ENCODE assay signal across 21 cellular contexts in genomic region chr3:87509401-87509800, GRCh38.
"Had no signal": no experiment of that assay in that cellular context is flagged by ENCODE, and none has a peak within 500 bp of the region (broad histone marks: within the 10 kb centered on the region; RNA-seq: fewer than 3 reads in every experiment).

No MANE protein-coding gene starts in this region.

- H3K27ac ChIP-seq: ascending aorta, epithelial cell of prostate, left ventricle myocardium inferior, spleen, VCaP had no signal

- H3K4me3 ChIP-seq: ascending aorta, left ventricle myocardium inferior, spleen had no signal

- H3K9me3 ChIP-seq: ascending aorta, left ventricle myocardium inferior, spleen had no signal

- H3K27ac Mint-ChIP-seq: activated CD8-positive, alpha-beta memory T cell treated with anti-CD3 and anti-CD28 coated beads, Interleukin-2, amount 10 ng/mL, durations not matched to agents 7 days and 5 days; activated naive CD4-positive, alpha-beta T cell treated with anti-CD3 and anti-CD28 coated beads, Interleukin-2, amount 10 ng/mL, durations not matched to agents 7 days and 5 days; activated T-helper 2 cell treated with anti-CD3 and anti-CD28 coated beads, Interferon-gamma antibody, Interleukin-2, Interleukin-4, amounts not matched to agents 10 μg/mL and 5 μg/mL and 100 μg/mL, durations not matched to agents 14 hours and 24 hours and 36 hours; dendritic cell treated with granulocyte-macrophage colony-stimulating factor and Interleukin-4, amounts not matched to agents 40 ng/mL and 50 ng/mL, for 4 days; memory B cell; nephron; stimulated activated naive CD8-positive, alpha-beta T cell treated with anti-CD3 and anti-CD28 coated beads, Interleukin-15, amount 100 ng/mL, for 72 hours had no signal

- H3K4me1 ChIP-seq: ascending aorta, left ventricle myocardium inferior, spleen had no signal

- H3K4me1 Mint-ChIP-seq: activated CD8-positive, alpha-beta memory T cell treated with anti-CD3 and anti-CD28 coated beads, Interleukin-2, amount 10 ng/mL, durations not matched to agents 7 days and 5 days; activated naive CD4-positive, alpha-beta T cell treated with anti-CD3 and anti-CD28 coated beads, Interleukin-2, amount 10 ng/mL, durations not matched to agents 7 days and 5 days; memory B cell; stimulated activated naive CD8-positive, alpha-beta T cell treated with anti-CD3 and anti-CD28 coated beads, Interleukin-15, amount 100 ng/mL, for 72 hours had no signal

- FAIRE-seq: bronchial epithelial cell, kidney, urothelium cell line had no signal

- H3K9me3 Mint-ChIP-seq: activated naive CD4-positive, alpha-beta T cell treated with anti-CD3 and anti-CD28 coated beads, Interleukin-2, amount 10 ng/mL, durations not matched to agents 7 days and 5 days; activated T-helper 2 cell treated with anti-CD3 and anti-CD28 coated beads, Interferon-gamma antibody, Interleukin-2, Interleukin-4, amounts not matched to agents 10 μg/mL and 5 μg/mL and 100 μg/mL, durations not matched to agents 14 hours and 24 hours and 36 hours; dendritic cell treated with granulocyte-macrophage colony-stimulating factor and Interleukin-4, amounts not matched to agents 40 ng/mL and 50 ng/mL, for 4 days; memory B cell; nephron; stimulated activated naive CD8-positive, alpha-beta T cell treated with anti-CD3 and anti-CD28 coated beads, Interleukin-15, amount 100 ng/mL, for 72 hours had no signal

- H3K4me3 Mint-ChIP-seq: activated CD8-positive, alpha-beta memory T cell treated with anti-CD3 and anti-CD28 coated beads, Interleukin-2, amount 10 ng/mL, durations not matched to agents 7 days and 5 days; activated naive CD4-positive, alpha-beta T cell treated with anti-CD3 and anti-CD28 coated beads, Interleukin-2, amount 10 ng/mL, durations not matched to agents 7 days and 5 days; dendritic cell treated with granulocyte-macrophage colony-stimulating factor and Interleukin-4, amounts not matched to agents 40 ng/mL and 50 ng/mL, for 4 days; memory B cell; nephron; stimulated activated naive CD8-positive, alpha-beta T cell treated with anti-CD3 and anti-CD28 coated beads, Interleukin-15, amount 100 ng/mL, for 72 hours had no signal

- ATAC-seq: activated CD8-positive, alpha-beta memory T cell treated with anti-CD3 and anti-CD28 coated beads, Interleukin-2, amount 10 ng/mL, durations not matched to agents 7 days and 5 days; sciatic nerve; stimulated activated naive CD8-positive, alpha-beta T cell treated with anti-CD3 and anti-CD28 coated beads, Interleukin-15, amount 100 ng/mL, for 72 hours had no signal

- H3K36me3 Mint-ChIP-seq: activated CD8-positive, alpha-beta memory T cell treated with anti-CD3 and anti-CD28 coated beads, Interleukin-2, amount 10 ng/mL, durations not matched to agents 7 days and 5 days; activated naive CD4-positive, alpha-beta T cell treated with anti-CD3 and anti-CD28 coated beads, Interleukin-2, amount 10 ng/mL, durations not matched to agents 7 days and 5 days; memory B cell had no signal

- DNase-seq: activated CD4-positive, alpha-beta T cell treated with anti-CD3 and anti-CD28 coated beads, Interleukin-2, amount 50 U/mL, for 48 hours; activated CD8-positive, alpha-beta memory T cell treated with anti-CD3 and anti-CD28 coated beads, Interleukin-2, amount 10 ng/mL, durations not matched to agents 7 days and 5 days; activated naive CD4-positive, alpha-beta T cell treated with anti-CD3 and anti-CD28 coated beads, Interleukin-2, amount 10 ng/mL, durations not matched to agents 7 days and 5 days; activated T-cell treated with anti-CD3 and anti-CD28 coated beads, Interleukin-2, amount 50 U/mL, for 1 hour; effector memory CD4-positive, alpha-beta T cell; foreskin melanocyte; head of caudate nucleus; kidney; left ventricle myocardium inferior; spleen; stimulated activated naive CD8-positive, alpha-beta T cell treated with anti-CD3 and anti-CD28 coated beads, Interleukin-15, amount 100 ng/mL, for 72 hours had no signal

- H3K36me3 ChIP-seq: ascending aorta, left ventricle myocardium inferior, spleen had no signal

- H3K27me3 ChIP-seq: ascending aorta, spleen had no signal

- H3K27me3 Mint-ChIP-seq: activated CD8-positive, alpha-beta memory T cell treated with anti-CD3 and anti-CD28 coated beads, Interleukin-2, amount 10 ng/mL, durations not matched to agents 7 days and 5 days; activated naive CD4-positive, alpha-beta T cell treated with anti-CD3 and anti-CD28 coated beads, Interleukin-2, amount 10 ng/mL, durations not matched to agents 7 days and 5 days; dendritic cell treated with granulocyte-macrophage colony-stimulating factor and Interleukin-4, amounts not matched to agents 40 ng/mL and 50 ng/mL, for 4 days; memory B cell; stimulated activated naive CD8-positive, alpha-beta T cell treated with anti-CD3 and anti-CD28 coated beads, Interleukin-15, amount 100 ng/mL, for 72 hours had no signal
